In the genomic region with DNA sequence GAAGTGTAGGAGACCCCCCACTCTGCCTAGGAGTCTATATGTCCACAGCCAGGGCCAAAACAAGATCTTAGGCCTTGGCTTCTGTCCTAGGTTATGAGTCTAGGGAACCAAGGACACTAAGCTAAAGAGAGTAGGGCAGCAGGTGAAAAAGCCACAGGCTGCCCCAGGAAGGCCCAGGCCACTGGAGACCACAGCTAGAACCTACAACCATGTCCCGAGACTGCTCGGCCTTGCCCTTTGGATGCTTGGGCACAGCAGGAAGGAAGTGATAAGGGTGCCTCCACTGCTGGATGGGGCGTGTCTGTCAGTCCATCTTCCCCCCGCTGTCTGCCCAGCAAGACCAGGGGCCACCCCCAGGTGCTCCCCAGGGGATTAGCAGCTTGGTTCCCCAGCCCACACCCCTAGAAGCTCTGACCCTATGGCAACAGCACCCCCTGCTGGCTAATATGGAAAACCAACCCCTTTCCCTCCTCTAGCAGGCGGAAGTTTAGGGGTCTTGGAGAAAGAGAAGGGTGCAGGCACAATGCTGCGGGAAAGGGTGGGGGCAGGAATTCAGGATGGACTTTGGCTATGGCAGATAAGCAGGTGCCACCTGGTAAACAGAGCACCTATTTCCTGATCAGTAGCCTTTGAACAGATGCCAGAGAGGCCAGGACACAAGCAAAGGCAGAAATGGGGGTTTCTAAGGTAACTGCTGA, we compare ENCODE assay signal across 8 cellular contexts. TPM values are rescaled to one million over a fixed set of nuclear protein-coding genes. Genes with fewer than 3 reads are reported as not detected.
DNase-seq lines count a peak whose midpoint lies in the region; ATAC-seq, FAIRE-seq and TF ChIP-seq lines count a peak whose summit lies in the region.

No MANE protein-coding gene starts in this region.

- intact Hi-C loops in right cardiac atrium (cut with DNase I) (loop anchor here (2.0 to 5.0 kb wide), 3 partner anchors 109 to 114 kb away; no protein-coding TSS in a partner anchor), sigmoid colon (cut with DNase I) (loop anchor here (1.0 kb wide), 1 partner anchor 115 kb away; no protein-coding TSS in a partner anchor)

- peak; percentile 6 to 18 for ATAC-seq in right cardiac atrium
- ATAC-seq in HG03469 (IDR thresholded peaks at IDR 0.05; ENCODE audit: unreplicated experiment) = no peak

- peak overlapping the region; percentile 1 for H3K27ac ChIP-seq in right cardiac atrium (ENCODE audit: low read length)
- H3K27ac ChIP-seq in sigmoid colon = peak overlapping the region; percentile 18 to 100 (median 96)

- H3K9me3 ChIP-seq in right cardiac atrium (ENCODE audit: control insufficient read depth, low read length) (no peaks in the 10 kb centered on the region), sigmoid colon (no peaks in the 10 kb centered on the region)

- H3K4me1 ChIP-seq in right cardiac atrium (ENCODE audit: control insufficient read depth, insufficient read depth, low read length) = peaks cover 10% of the 10 kb centered on the region
- peaks cover 0 to 44% (median 41%) of the 10 kb centered on the region in 4 donors for H3K4me1 ChIP-seq in sigmoid colon

- DNase-seq in AG08395 (ENCODE audit: low spot score) (peak; percentile 48), GM12892 (ENCODE audit: insufficient read length) (peak; percentile 60), HuH-7 (ENCODE audit: low spot score) (peak; percentile 63), SW 1271 (lab: John Stamatoyannopoulos, UW) (peak; percentile 27), amniotic epithelial cell (ENCODE audit: low read depth) (peak; percentile 46), right cardiac atrium (peak; percentile 55 to 81 (median 79)), sigmoid colon (peak; percentile 85)

- H3K4me3 ChIP-seq in right cardiac atrium (ENCODE audit: low read length) (no peak overlapping the region), sigmoid colon (no peak overlapping the region)

- TF ChIP-seq POLR2A in GM12892 (IDR thresholded peaks at IDR 0.05; ENCODE audit: low read depth, low read length) (no peak), sigmoid colon (IDR thresholded peaks at IDR 0.05) (no peak)

- no peaks in the 10 kb centered on the region for H3K27me3 ChIP-seq in right cardiac atrium (ENCODE audit: control insufficient read depth, insufficient read depth)
- H3K27me3 ChIP-seq in sigmoid colon = no peaks in the 10 kb centered on the region

- no peak for TF ChIP-seq EP300 in sigmoid colon (IDR thresholded peaks at IDR 0.05)

- peak; percentile 97 for FAIRE-seq in GM12892 (lab: Jason Lieb, UNC)

- WGBS in right cardiac atrium = 58% methylated on average over 6 of the region's 6 CpGs
- 16 to 29% methylated on average over 6 of the region's 6 CpGs for WGBS in sigmoid colon, 2 donors

- TF ChIP-seq CTCF in sigmoid colon (IDR thresholded peaks at IDR 0.05) = peak; percentile 90 to 93 (median 93)

- no peaks in the 10 kb centered on the region for H3K36me3 ChIP-seq in sigmoid colon

RNA-seq across cellular contexts. Expression of gene IRF1, which starts 10.5 kb away (rescaled TPM):
- 29.9 TPM for polyA plus RNA-seq in GM12892 (2012; ENCODE audit: missing spikeins)
- total RNA-seq in right cardiac atrium (10 to 100 TPM in 3 of 4 donors, 1 to 10 TPM in 1; 9.4 to 17.9 (median 13.8) TPM), sigmoid colon (100 to 1,000 TPM in 1 of 4 donors, 10 to 100 TPM in 3; 15.3 to 124 (median 22.7) TPM)
- polyA plus RNA-seq in right cardiac atrium (11.7 TPM), sigmoid colon (100 to 1,000 TPM in 1 of 3 donors, 10 to 100 TPM in 2; 37.2 to 169 (median 70.5) TPM)

RNA-seq across cellular contexts. Expression of gene IL5, which starts 42.2 kb away (rescaled TPM):
- not detected for polyA plus RNA-seq in GM12892 (2012; ENCODE audit: missing spikeins)
- total RNA-seq in right cardiac atrium = not detected
- not detected for polyA plus RNA-seq in right cardiac atrium
- total RNA-seq in sigmoid colon = not detected
- polyA plus RNA-seq in sigmoid colon = not detected

RNA-seq across cellular contexts. Expression of gene RAD50, which starts 55.7 kb away (rescaled TPM):
- 36.9 TPM for polyA plus RNA-seq in GM12892 (2012; ENCODE audit: missing spikeins)
- total RNA-seq in right cardiac atrium (10 to 100 TPM; 22.7 to 32.0 (median 29.8) TPM), sigmoid colon (10 to 100 TPM; 20.0 to 34.6 (median 29.3) TPM)
- polyA plus RNA-seq in right cardiac atrium (8.0 TPM), sigmoid colon (10 to 100 TPM in 1 of 3 donors, 1 to 10 TPM in 2; 6.0 to 11.4 (median 8.1) TPM)

Comparison
In these comparisons a context has a peak if more than half of its experiments do, and no peak if none do; other contexts are left out.
1. DNase-seq: peak in every context shown above with its lines; median percentile 85 in sigmoid colon; 79 in right cardiac atrium; 63 in HuH-7; 60 in GM12892; 48 in AG08395; 46 in amniotic epithelial cell; 27 in SW 1271.